Comparison of ENCODE assay signal across 19 cellular contexts in the genomic region with DNA sequence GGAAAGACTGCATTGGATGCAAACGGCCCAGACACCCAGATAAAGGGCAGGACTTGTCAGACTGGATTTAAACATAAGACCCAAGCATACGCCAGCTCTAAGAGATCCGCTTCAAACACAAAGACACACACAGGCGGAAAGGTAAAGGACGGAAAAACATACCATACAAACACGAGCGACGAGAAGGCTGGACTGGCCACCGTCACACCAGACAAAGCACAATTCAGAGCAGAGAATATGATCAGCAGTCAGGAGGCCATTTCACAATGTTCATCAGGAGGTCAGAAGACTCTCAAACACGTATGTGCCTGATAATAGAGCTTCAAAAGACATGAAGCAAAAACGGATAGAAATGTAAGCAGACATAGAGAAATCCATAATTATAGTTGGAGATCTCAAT.
A peak's percentile ranks its signal among the peaks of the same experiment; 100 is the strongest.
DNase-seq lines count a peak whose midpoint lies in the region; ATAC-seq and TF ChIP-seq lines count a peak whose summit lies in the region.
"Had no signal": no experiment of that assay in that cellular context is flagged by ENCODE, and none has a peak within 500 bp of the region (broad histone marks: within the 10 kb centered on the region; RNA-seq: fewer than 3 reads in every experiment).

No MANE protein-coding gene starts in this region.

- H3K36me3 ChIP-seq in lower lobe of right lung = peaks cover 14% of the 10 kb centered on the region
- H3K36me3 ChIP-seq: SJSA1 had no signal

- peak overlapping the region in 49 of 59 donors; percentile 10 to 93 (median 80) for H3K27ac ChIP-seq in dorsolateral prefrontal cortex
- H3K27ac ChIP-seq in lower lobe of right lung = no peak overlapping the region
- H3K27ac ChIP-seq in substantia nigra (ENCODE audit: low read depth, low read length, poor library complexity, severe bottlenecking) = peak overlapping the region; percentile 85
- H3K27ac ChIP-seq: PC-9, SJSA1 had no signal

- H3K9me3 ChIP-seq in lower lobe of right lung = peaks cover 23% of the 10 kb centered on the region

- ATAC-seq in lower lobe of right lung = no peak
- no peak for ATAC-seq in GM19467 (IDR thresholded peaks at IDR 0.05; ENCODE audit: unreplicated experiment)
- no peak for ATAC-seq in GM21737 (IDR thresholded peaks at IDR 0.05; ENCODE audit: unreplicated experiment)

- in situ Hi-C loops in SK-MEL-5 (cut with HindIII; ENCODE audit: low pct_unique_long_range_greater_than_20kb, low sequenced_read_pairs) = no loop called here

- H3K4me3 ChIP-seq in dorsolateral prefrontal cortex (no peak overlapping the region), lower lobe of right lung (no peak overlapping the region)
- H3K4me3 ChIP-seq: PC-9, SJSA1 had no signal

- intact Hi-C loops in dorsolateral prefrontal cortex (cut with DNase I) (loop anchor here in 1 of 2 donors (10.0 kb wide), 1 partner anchor 179 kb away; no protein-coding TSS in a partner anchor), lower lobe of right lung (cut with DNase I) (no loop called here)

- H3K27me3 ChIP-seq in dorsolateral prefrontal cortex (no peaks in the 10 kb centered on the region), lower lobe of right lung (ENCODE audit: low read depth) (no peaks in the 10 kb centered on the region)
- H3K27me3 ChIP-seq: SJSA1 had no signal

- TF ChIP-seq CTCF in dorsolateral prefrontal cortex (IDR thresholded peaks at IDR 0.05 in 54 of 56, conservative IDR thresholded peaks at IDR 0.05 in 2 of 56; ENCODE audit: low read depth in 1 of 56, partially characterized antibody in 56 of 56) (no peak), lower lobe of right lung (IDR thresholded peaks at IDR 0.05) (no peak)

- no peaks in the 10 kb centered on the region for H3K4me1 ChIP-seq in lower lobe of right lung
- H3K4me1 ChIP-seq: SJSA1 had no signal

- peak; percentile 96 for DNase-seq in SK-MEL-5 (ENCODE audit: low read depth, low spot score)
- no peak for DNase-seq in dorsolateral prefrontal cortex
- peak; percentile 6 for DNase-seq in lower lobe of right lung
- DNase-seq in substantia nigra (lab: John Stamatoyannopoulos, UW) = peak in 1 of 49 donors; percentile 11
- no peak for DNase-seq in activated gamma-delta T cell (lab: John Stamatoyannopoulos, UW)
- DNase-seq: Calu3, DND-41, Kasumi-1, NCI-H1105, NCI-H1436 treated with DMSO at 0.1 percent for 48 hours, NCI-H1930, NCI-H2107, NCI-H446, NCI-H524 treated with DMSO at 0.1 percent for 48 hours, NCI-H774, PC-9 had no signal

Comparison
In these comparisons a context has a peak if more than half of its experiments do, and no peak if none do; other contexts are left out.
1. DNase-seq: peak in SK-MEL-5 (single experiment) and lower lobe of right lung (single experiment); none in dorsolateral prefrontal cortex (0 of 10) and activated gamma-delta T cell (single experiment).